Comparison of ENCODE assay signal across 17 cellular contexts in the genomic region with DNA sequence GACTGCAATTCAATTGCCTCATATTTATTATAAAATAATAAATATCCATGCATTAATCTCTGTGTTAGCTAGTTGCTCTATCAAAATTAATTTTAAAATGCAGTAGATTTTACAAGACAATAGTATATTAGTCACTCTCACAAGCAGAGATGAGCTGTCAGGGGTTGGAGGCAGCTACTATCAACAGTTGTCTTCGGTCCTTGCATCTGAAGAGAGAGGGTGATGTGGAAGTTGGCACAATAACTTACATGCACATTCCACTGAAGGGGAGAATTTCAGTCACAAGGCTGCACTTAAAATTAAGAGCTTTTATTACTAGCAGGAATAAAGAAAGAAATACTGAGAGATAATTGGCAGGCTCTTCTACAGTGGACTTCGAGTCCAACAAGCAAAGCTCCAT.
DNase-seq lines count a peak whose midpoint lies in the region; ATAC-seq and TF ChIP-seq lines count a peak whose summit lies in the region.
"Had no signal": no experiment of that assay in that cellular context is flagged by ENCODE, and none has a peak within 500 bp of the region (broad histone marks: within the 10 kb centered on the region; RNA-seq: fewer than 3 reads in every experiment).

No MANE protein-coding gene starts in this region.

- H3K4me3 Mint-ChIP-seq in glutamatergic neuron (ENCODE audit: unreplicated experiment): no peak overlapping the region
- H3K4me3 Mint-ChIP-seq: GM23338 had no signal

- no peak overlapping the region for H3K27ac Mint-ChIP-seq in glutamatergic neuron (ENCODE audit: unreplicated experiment)
- H3K27ac Mint-ChIP-seq: GM23338 had no signal

- CTCF ChIA-PET in IMR-90 (lab: Yijun Ruan, JAX): interaction anchor here (0.8 to 1.4 kb wide), 5 partner anchors 13 to 405 kb away, joined by 3 to 5 read pairs (median 3); no protein-coding TSS in a partner anchor

- no peak overlapping the region for H3K56ac ChIP-seq in IMR-90 (ENCODE audit: extremely low read depth, insufficient read depth, low read length)

- no peak overlapping the region for H3K9ac ChIP-seq in IMR-90 (ENCODE audit: low read depth, low read length)

- no peaks in the 10 kb centered on the region for H3K79me1 ChIP-seq in IMR-90 (ENCODE audit: low read depth in 1 of 2, low read length in 2 of 2)

- H3K27me3 ChIP-seq in IMR-90 (ENCODE audit: control insufficient read depth, insufficient read depth, low read length) (no peaks in the 10 kb centered on the region), vagina (no peaks in the 10 kb centered on the region)

- H2BK20ac ChIP-seq in IMR-90 (ENCODE audit: low read depth, low read length): no peak overlapping the region; the same call in 1 of the 2 replicates

- no peak overlapping the region for H2AFZ ChIP-seq in IMR-90 (replicated peaks; ENCODE audit: low read length, poor library complexity)
- H2AFZ ChIP-seq: GM23338 had no signal

- H3K18ac ChIP-seq in IMR-90 (ENCODE audit: low read depth, low read length): no peak overlapping the region

- TF ChIP-seq RAD21 in IMR-90 (IDR thresholded peaks at IDR 0.05; ENCODE audit: low read length): no peak

- H4K5ac ChIP-seq in IMR-90 (ENCODE audit: low read depth, low read length): no peak overlapping the region

- intact Hi-C loops in IMR-90 (cut with micrococcal nuclease): no loop called here
- intact Hi-C loops in vagina (cut with DNase I): no loop called here

- H3K14ac ChIP-seq in IMR-90 (replicated peaks; ENCODE audit: low read depth, low read length): no peak overlapping the region

- no peaks in the 10 kb centered on the region for H3K9me1 ChIP-seq in IMR-90 (ENCODE audit: insufficient read depth, low read length)

- H2BK5ac ChIP-seq in IMR-90 (ENCODE audit: low read depth, low read length, poor library complexity, severe bottlenecking): no peak overlapping the region

- dilution Hi-C loops in IMR-90 (cut with HindIII; ENCODE audit: low sequenced_read_pairs, unreplicated experiment): loop anchor here (25.0 kb wide), 1 partner anchor 362 kb away; no protein-coding TSS in a partner anchor

- no peak; the same call in 1 of the 2 replicates for ATAC-seq in IMR-90 (ENCODE audit: low read depth)
- no peak for ATAC-seq in GM21786 (IDR thresholded peaks at IDR 0.05; ENCODE audit: unreplicated experiment)
- ATAC-seq: GM23338 had no signal

- no peak overlapping the region for H2AK5ac ChIP-seq in IMR-90 (ENCODE audit: low read depth, low read length)

- in situ Hi-C loops in IMR-90 (cut with MboI; ENCODE audit: low sequenced_read_pairs): no loop called here

- H4K91ac ChIP-seq in IMR-90 (ENCODE audit: insufficient read depth, low read depth, low read length): no peak overlapping the region

- H3K4me1 Mint-ChIP-seq in glutamatergic neuron (ENCODE audit: low read depth, unreplicated experiment): no peaks in the 10 kb centered on the region
- H3K4me1 Mint-ChIP-seq: GM23338 had no signal

- peak; percentile 49 for DNase-seq in IMR-90
- peak; percentile 34 for DNase-seq in choroid plexus epithelial cell (ENCODE audit: low read depth)
- peak; percentile 13 for DNase-seq in iris pigment epithelial cell (ENCODE audit: low read depth)
- DNase-seq in vagina (ENCODE audit: extremely low spot score in 2 of 2): no peak
- DNase-seq in glutamatergic neuron: no peak
- DNase-seq in Kasumi-1 (lab: John Stamatoyannopoulos, UW): no peak
- DNase-seq: AML-193, DMS79, MV-4-11, NCI-H1694 treated with DMSO at 0.1 percent for 48 hours, NCI-H2227 treated with DMSO at 0.1 percent for 48 hours, NCI-H524, SHP77 had no signal

- TF ChIP-seq CTCF in IMR-90 (conservative IDR thresholded peaks at IDR 0.05; ENCODE audit: low read depth, low read length): no peak
- TF ChIP-seq CTCF in choroid plexus epithelial cell (conservative IDR thresholded peaks at IDR 0.05; ENCODE audit: low read depth, low read length): no peak
- no peak for TF ChIP-seq CTCF in vagina (IDR thresholded peaks at IDR 0.05)
- TF ChIP-seq CTCF in glutamatergic neuron (IDR thresholded peaks at IDR 0.05; ENCODE audit: partially characterized antibody, unreplicated experiment): no peak

- H3K36me3 ChIP-seq in IMR-90 (ENCODE audit: control insufficient read depth, insufficient read depth, low read length) (no peaks in the 10 kb centered on the region), vagina (no peaks in the 10 kb centered on the region)

- POLR2A ChIA-PET in IMR-90 (lab: Charles Lee; ENCODE audit: unreplicated experiment): interaction anchor here (0.6 kb wide), 1 partner anchor 74 kb away, joined by 3 read pairs; no protein-coding TSS in a partner anchor

- no peaks in the 10 kb centered on the region for H3K9me3 Mint-ChIP-seq in glutamatergic neuron (ENCODE audit: unreplicated experiment)

- TF ChIP-seq POLR2A in IMR-90 (IDR thresholded peaks at IDR 0.05; ENCODE audit: low read depth, low read length) (no peak), vagina (IDR thresholded peaks at IDR 0.05) (no peak)

- no peak overlapping the region for H3K23ac ChIP-seq in IMR-90 (ENCODE audit: low read depth, low read length)

- H3K4ac ChIP-seq in IMR-90 (ENCODE audit: low read depth, low read length): no peak overlapping the region

- no peak overlapping the region for H2BK120ac ChIP-seq in IMR-90 (ENCODE audit: low read depth, low read length)

- no peaks in the 10 kb centered on the region for H4K20me1 ChIP-seq in IMR-90 (ENCODE audit: insufficient read depth, low read length)

- no CpG with 5 or more reads among the region's 2 CpGs for WGBS in IMR-90 (ENCODE audit: extremely low coverage in 2 of 2, insufficient read length in 1 of 2), 2 experiments

- H3K27ac ChIP-seq in IMR-90 (ENCODE audit: insufficient read depth, low read length) (peak overlapping the region; percentile 50; the same call in 1 of the 2 replicates), vagina (peak overlapping the region; percentile 20)
- H3K27ac ChIP-seq: C4-2B, SK-N-MC had no signal

- no peak overlapping the region for H2BK15ac ChIP-seq in IMR-90 (ENCODE audit: low read depth, low read length)

- no peak overlapping the region for H4K8ac ChIP-seq in IMR-90 (ENCODE audit: low read depth in 2 of 2, low read length in 2 of 2)

- H3K9me3 ChIP-seq in IMR-90 (ENCODE audit: control insufficient read depth, insufficient read depth, low read length) (no peaks in the 10 kb centered on the region), vagina (no peaks in the 10 kb centered on the region)

- no peaks in the 10 kb centered on the region for H3K27me3 Mint-ChIP-seq in glutamatergic neuron (ENCODE audit: unreplicated experiment)

- no TSS peak for BruUV-seq in IMR-90 (replicated peaks; lab: Mats Ljungman, UMichigan)

- H3K4me3 ChIP-seq in IMR-90 (ENCODE audit: insufficient read depth, low read depth, low read length) (no peak overlapping the region), choroid plexus epithelial cell (ENCODE audit: low read depth, low read length) (no peak overlapping the region), vagina (no peak overlapping the region)
- H3K4me3 ChIP-seq: GM23338, SK-N-MC had no signal

- H3K36me3 Mint-ChIP-seq in glutamatergic neuron (ENCODE audit: unreplicated experiment): no peaks in the 10 kb centered on the region

- H3K4me1 ChIP-seq in IMR-90 (ENCODE audit: control insufficient read depth, insufficient read depth, low read length): peaks cover 5% of the 10 kb centered on the region
- H3K4me1 ChIP-seq in vagina: no peaks in the 10 kb centered on the region

- H3K4me2 ChIP-seq in IMR-90 (ENCODE audit: low read depth, low read length): no peak overlapping the region
- H3K4me2 ChIP-seq: GM23338 had no signal

- H2AK9ac ChIP-seq in IMR-90 (replicated peaks; ENCODE audit: low read depth, low read length, poor library complexity): no peak overlapping the region

TF ChIP-seq in IMR-90, 13 proteins besides CTCF, POLR2A, EP300 and RAD21:
- TF ChIP-seq SMC3 (IDR thresholded peaks at IDR 0.05; ENCODE audit: low read depth, low read length) (no peak), MAFK (IDR thresholded peaks at IDR 0.05; ENCODE audit: low read depth, low read length) (no peak), MXI1 (IDR thresholded peaks at IDR 0.05; ENCODE audit: borderline replicate concordance, low read depth, low read length) (no peak), NFE2L2 (IDR thresholded peaks at IDR 0.05; ENCODE audit: low read depth, low read length) (no peak), RFX5 (IDR thresholded peaks at IDR 0.05; ENCODE audit: low read depth, low read length) (no peak), RCOR1 (IDR thresholded peaks at IDR 0.05; ENCODE audit: insufficient replicate concordance, low read length) (no peak), BHLHE40 (IDR thresholded peaks at IDR 0.05; ENCODE audit: low read depth, low read length) (no peak)
- TF ChIP-seq, protein P1, sequence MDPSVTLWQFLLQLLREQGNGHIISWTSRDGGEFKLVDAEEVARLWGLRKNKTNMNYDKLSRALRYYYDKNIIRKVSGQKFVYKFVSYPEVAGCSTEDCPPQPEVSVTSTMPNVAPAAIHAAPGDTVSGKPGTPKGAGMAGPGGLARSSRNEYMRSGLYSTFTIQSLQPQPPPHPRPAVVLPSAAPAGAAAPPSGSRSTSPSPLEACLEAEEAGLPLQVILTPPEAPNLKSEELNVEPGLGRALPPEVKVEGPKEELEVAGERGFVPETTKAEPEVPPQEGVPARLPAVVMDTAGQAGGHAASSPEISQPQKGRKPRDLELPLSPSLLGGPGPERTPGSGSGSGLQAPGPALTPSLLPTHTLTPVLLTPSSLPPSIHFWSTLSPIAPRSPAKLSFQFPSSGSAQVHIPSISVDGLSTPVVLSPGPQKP (IDR thresholded peaks at IDR 0.05; ENCODE audit: borderline replicate concordance, low read depth, low read length): no peak
- TF ChIP-seq, protein P2, sequence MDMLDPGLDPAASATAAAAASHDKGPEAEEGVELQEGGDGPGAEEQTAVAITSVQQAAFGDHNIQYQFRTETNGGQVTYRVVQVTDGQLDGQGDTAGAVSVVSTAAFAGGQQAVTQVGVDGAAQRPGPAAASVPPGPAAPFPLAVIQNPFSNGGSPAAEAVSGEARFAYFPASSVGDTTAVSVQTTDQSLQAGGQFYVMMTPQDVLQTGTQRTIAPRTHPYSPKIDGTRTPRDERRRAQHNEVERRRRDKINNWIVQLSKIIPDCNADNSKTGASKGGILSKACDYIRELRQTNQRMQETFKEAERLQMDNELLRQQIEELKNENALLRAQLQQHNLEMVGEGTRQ (IDR thresholded peaks at IDR 0.05; ENCODE audit: low read depth, low read length): no peak
TF ChIP-seq in IMR-90: peak in this region for 0.

Comparison
In these comparisons a context has a peak if more than half of its experiments do, and no peak if none do; other contexts are left out.
1. DNase-seq: peak in IMR-90 (single experiment), choroid plexus epithelial cell (single experiment) and iris pigment epithelial cell (single experiment); none in vagina (0 of 2), glutamatergic neuron (single experiment) and Kasumi-1 (0 of 2).